Comparison of ENCODE assay signal across 1 cellular context in the genomic region with DNA sequence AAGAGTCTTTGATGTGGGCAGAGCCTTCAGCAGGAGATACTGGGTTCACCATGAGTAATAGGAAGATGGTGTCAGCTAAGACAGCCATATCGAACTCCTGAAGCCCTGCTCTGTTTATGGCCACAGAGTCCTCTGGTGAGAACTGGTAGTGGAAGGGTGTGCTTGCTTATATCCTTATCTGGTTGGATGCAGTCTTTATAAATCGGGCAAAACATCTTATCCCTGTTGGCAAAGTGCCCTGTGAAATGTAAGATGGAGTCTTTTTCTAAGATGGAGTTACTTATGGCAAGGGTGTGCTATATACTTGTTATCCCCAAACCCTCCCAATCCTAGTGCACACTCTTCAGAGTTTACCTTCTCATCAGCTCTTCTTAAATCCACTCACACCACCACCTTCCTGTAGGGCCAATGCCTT.
TF ChIP-seq lines count a peak whose summit lies in the region.

No MANE protein-coding gene starts in this region.

TF ChIP-seq in K562, 482 proteins besides CTCF, POLR2A, EP300 and RAD21 (continued from another document and continues in another):
- TF ChIP-seq FOXK1 (CRISPR knock-in tag; IDR thresholded peaks at IDR 0.05; ENCODE audit: borderline replicate concordance) (no peak), ZNF586 (CRISPR knock-in tag; conservative IDR thresholded peaks at IDR 0.05) (peak; percentile 85; the same call in 1 of the 2 replicates), FOXP4 (CRISPR knock-in tag; IDR thresholded peaks at IDR 0.05; ENCODE audit: borderline replicate concordance) (no peak), CREB5 (CRISPR knock-in tag; IDR thresholded peaks at IDR 0.05) (peak; percentile 94), U2AF1 (optimal IDR thresholded peaks at IDR 0.05; ENCODE audit: low read depth, low read length) (no peak), NCOR1 (IDR thresholded peaks at IDR 0.05) (no peak), CCNT2 (IDR thresholded peaks at IDR 0.05; ENCODE audit: borderline replicate concordance, extremely low read depth, insufficient read length, low read depth, low read length) (no peak), HDGF (IDR thresholded peaks at IDR 0.05) (no peak), STAT5A (IDR thresholded peaks at IDR 0.05; ENCODE audit: borderline replicate concordance, low read length) (no peak), DIDO1 (tag; IDR thresholded peaks at IDR 0.05; ENCODE audit: low read depth) (peak; percentile 79), RBM15 (IDR thresholded peaks at IDR 0.05; ENCODE audit: insufficient read depth, low read length) (no peak), ATF1 (CRISPR knock-in tag; IDR thresholded peaks at IDR 0.05) (no peak), ATF1 (tag; IDR thresholded peaks at IDR 0.05) (peak; percentile 61), PATZ1 (CRISPR knock-in tag; IDR thresholded peaks at IDR 0.05; ENCODE audit: borderline replicate concordance) (peak; percentile 95), LEF1 (IDR thresholded peaks at IDR 0.05) (peak; percentile 41; the same call in 1 of the 2 replicates), TRIM25 (IDR thresholded peaks at IDR 0.05; ENCODE audit: borderline replicate concordance) (no peak), ZNF133 (CRISPR knock-in tag; IDR thresholded peaks at IDR 0.05) (peak; percentile 95), ERF (CRISPR knock-in tag; IDR thresholded peaks at IDR 0.05) (peak; percentile 99), ELF1 (tag; IDR thresholded peaks at IDR 0.05) (no peak), MBD1 (CRISPR knock-in tag; IDR thresholded peaks at IDR 0.05) (peak; percentile 90; the same call in 1 of the 2 replicates), SMAD3 (CRISPR knock-in tag; conservative IDR thresholded peaks at IDR 0.05) (peak; percentile 98), HNRNPL (IDR thresholded peaks at IDR 0.05; ENCODE audit: low read depth, low read length) (no peak), SP1 (CRISPR knock-in tag; IDR thresholded peaks at IDR 0.05) (no peak), ZNF277 (CRISPR knock-in tag; IDR thresholded peaks at IDR 0.05; ENCODE audit: borderline replicate concordance) (no peak), MECOM (CRISPR knock-in tag; IDR thresholded peaks at IDR 0.05) (peak; percentile 97), RAD51 (IDR thresholded peaks at IDR 0.05; ENCODE audit: borderline replicate concordance, low read depth) (no peak), ZBTB12 (CRISPR knock-in tag; IDR thresholded peaks at IDR 0.05) (peak; percentile 89), HCFC1 (IDR thresholded peaks at IDR 0.05; ENCODE audit: low read depth, low read length) (no peak), HBP1 (CRISPR knock-in tag; IDR thresholded peaks at IDR 0.05) (peak; percentile 98), HNRNPK (IDR thresholded peaks at IDR 0.05; ENCODE audit: low read depth, low read length, poor library complexity, severe bottlenecking) (no peak), THRA (IDR thresholded peaks at IDR 0.05) (no peak), EZH2 (IDR thresholded peaks at IDR 0.05; ENCODE audit: borderline replicate concordance, low read depth, low read length) (no peak)
- TF ChIP-seq, protein P1, sequence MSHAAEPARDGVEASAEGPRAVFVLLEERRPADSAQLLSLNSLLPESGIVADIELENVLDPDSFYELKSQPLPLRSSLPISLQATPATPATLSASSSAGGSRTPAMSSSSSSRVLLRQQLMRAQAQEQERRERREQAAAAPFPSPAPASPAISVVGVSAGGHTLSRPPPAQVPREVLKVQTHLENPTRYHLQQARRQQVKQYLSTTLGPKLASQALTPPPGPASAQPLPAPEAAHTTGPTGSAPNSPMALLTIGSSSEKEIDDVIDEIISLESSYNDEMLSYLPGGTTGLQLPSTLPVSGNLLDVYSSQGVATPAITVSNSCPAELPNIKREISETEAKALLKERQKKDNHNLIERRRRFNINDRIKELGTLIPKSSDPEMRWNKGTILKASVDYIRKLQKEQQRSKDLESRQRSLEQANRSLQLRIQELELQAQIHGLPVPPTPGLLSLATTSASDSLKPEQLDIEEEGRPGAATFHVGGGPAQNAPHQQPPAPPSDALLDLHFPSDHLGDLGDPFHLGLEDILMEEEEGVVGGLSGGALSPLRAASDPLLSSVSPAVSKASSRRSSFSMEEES (CRISPR knock-in tag; IDR thresholded peaks at IDR 0.05), result peak; percentile 73
- TF ChIP-seq, protein P2, sequence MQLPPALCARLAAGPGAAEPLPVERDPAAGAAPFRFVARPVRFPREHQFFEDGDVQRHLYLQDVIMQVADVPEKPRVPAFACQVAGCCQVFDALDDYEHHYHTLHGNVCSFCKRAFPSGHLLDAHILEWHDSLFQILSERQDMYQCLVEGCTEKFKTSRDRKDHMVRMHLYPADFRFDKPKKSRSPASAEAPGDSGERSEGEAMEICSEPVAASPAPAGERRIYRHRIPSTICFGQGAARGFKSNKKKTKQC (CRISPR knock-in tag; IDR thresholded peaks at IDR 0.05), result no peak
- TF ChIP-seq, protein P3, sequence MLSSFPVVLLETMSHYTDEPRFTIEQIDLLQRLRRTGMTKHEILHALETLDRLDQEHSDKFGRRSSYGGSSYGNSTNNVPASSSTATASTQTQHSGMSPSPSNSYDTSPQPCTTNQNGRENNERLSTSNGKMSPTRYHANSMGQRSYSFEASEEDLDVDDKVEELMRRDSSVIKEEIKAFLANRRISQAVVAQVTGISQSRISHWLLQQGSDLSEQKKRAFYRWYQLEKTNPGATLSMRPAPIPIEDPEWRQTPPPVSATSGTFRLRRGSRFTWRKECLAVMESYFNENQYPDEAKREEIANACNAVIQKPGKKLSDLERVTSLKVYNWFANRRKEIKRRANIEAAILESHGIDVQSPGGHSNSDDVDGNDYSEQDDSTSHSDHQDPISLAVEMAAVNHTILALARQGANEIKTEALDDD (IDR thresholded peaks at IDR 0.05), result no peak
- TF ChIP-seq, protein P4, sequence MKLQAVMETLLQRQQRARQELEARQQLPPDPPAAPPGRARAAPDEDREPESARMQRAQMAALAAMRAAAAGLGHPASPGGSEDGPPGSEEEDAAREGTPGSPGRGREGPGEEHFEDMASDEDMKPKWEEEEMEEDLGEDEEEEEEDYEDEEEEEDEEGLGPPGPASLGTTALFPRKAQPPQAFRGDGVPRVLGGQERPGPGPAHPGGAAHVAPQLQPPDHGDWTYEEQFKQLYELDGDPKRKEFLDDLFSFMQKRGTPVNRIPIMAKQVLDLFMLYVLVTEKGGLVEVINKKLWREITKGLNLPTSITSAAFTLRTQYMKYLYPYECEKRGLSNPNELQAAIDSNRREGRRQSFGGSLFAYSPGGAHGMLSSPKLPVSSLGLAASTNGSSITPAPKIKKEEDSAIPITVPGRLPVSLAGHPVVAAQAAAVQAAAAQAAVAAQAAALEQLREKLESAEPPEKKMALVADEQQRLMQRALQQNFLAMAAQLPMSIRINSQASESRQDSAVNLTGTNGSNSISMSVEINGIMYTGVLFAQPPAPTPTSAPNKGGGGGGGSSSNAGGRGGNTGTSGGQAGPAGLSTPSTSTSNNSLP (IDR thresholded peaks at IDR 0.05; ENCODE audit: borderline replicate concordance, low read depth, low read length), result no peak
